ENCODE assay signal across 1 cellular context in genomic region chr1:223081181-223081994, GRCh38.
TF ChIP-seq lines count a peak whose summit lies in the region.

No MANE protein-coding gene starts in this region.

TF ChIP-seq in HEK293, 187 proteins besides CTCF, POLR2A, EP300 and RAD21 (continued from another document and continues in another):
- peak; percentile 93 for TF ChIP-seq ZXDB (tag by site-specific recombination; IDR thresholded peaks at IDR 0.05)
- TF ChIP-seq ZNF155 (tag by site-specific recombination; IDR thresholded peaks at IDR 0.05) = no peak
- no peak for TF ChIP-seq YY2 (tag by site-specific recombination; IDR thresholded peaks at IDR 0.05)
- TF ChIP-seq ZNF426 (tag by site-specific recombination; IDR thresholded peaks at IDR 0.05) = no peak
- peak; percentile 67 for TF ChIP-seq ZIC2 (tag by site-specific recombination; IDR thresholded peaks at IDR 0.05)
- no peak for TF ChIP-seq ZNF311 (tag by site-specific recombination; IDR thresholded peaks at IDR 0.05; ENCODE audit: borderline replicate concordance)
- no peak for TF ChIP-seq ZBTB7A (tag by site-specific recombination; IDR thresholded peaks at IDR 0.05; ENCODE audit: low read depth)
- peak; percentile 51; the same call in 1 of the 2 replicates for TF ChIP-seq ZNF391 (tag by site-specific recombination; IDR thresholded peaks at IDR 0.05; ENCODE audit: borderline replicate concordance, low read depth)
- TF ChIP-seq PATZ1 (tag by site-specific recombination; IDR thresholded peaks at IDR 0.05) = peak; percentile 89
- no peak; the same call in 1 of the 2 replicates for TF ChIP-seq ZNF623 (tag by site-specific recombination; IDR thresholded peaks at IDR 0.05)
- TF ChIP-seq KLF16 (tag by site-specific recombination; IDR thresholded peaks at IDR 0.05) = 0 out of 2 replicates have a peak, but pooled peaks have one; percentile 46
- no peak for TF ChIP-seq ZNF670 (tag by site-specific recombination; IDR thresholded peaks at IDR 0.05; ENCODE audit: low read depth)
- TF ChIP-seq IKZF3 (tag by site-specific recombination; IDR thresholded peaks at IDR 0.05) = peak; percentile 99
- peak; percentile 86 for TF ChIP-seq KLF10 (tag by site-specific recombination; IDR thresholded peaks at IDR 0.05)
- TF ChIP-seq ZNF214 (tag by site-specific recombination; IDR thresholded peaks at IDR 0.05; ENCODE audit: borderline replicate concordance) = no peak
- TF ChIP-seq ZFP37 (tag by site-specific recombination; IDR thresholded peaks at IDR 0.05) = peak; percentile 98
- peak; percentile 88 for TF ChIP-seq ZNF324 (tag by site-specific recombination; IDR thresholded peaks at IDR 0.05)
- TF ChIP-seq ZNF19 (tag by site-specific recombination; IDR thresholded peaks at IDR 0.05; ENCODE audit: low read depth) = no peak
- TF ChIP-seq ZNF704 (tag by site-specific recombination; IDR thresholded peaks at IDR 0.05) = no peak
- peak; percentile 94 for TF ChIP-seq ZNF335 (tag by site-specific recombination; conservative IDR thresholded peaks at IDR 0.05)
- TF ChIP-seq WT1 (tag by site-specific recombination; IDR thresholded peaks at IDR 0.05) = peak; percentile 98
- no peak for TF ChIP-seq ZSCAN16 (tag by site-specific recombination; IDR thresholded peaks at IDR 0.05)
- TF ChIP-seq HOXA7 (CRISPR knock-in tag; IDR thresholded peaks at IDR 0.05; ENCODE audit: borderline replicate concordance) = no peak
- TF ChIP-seq ZFP3 (tag by site-specific recombination; IDR thresholded peaks at IDR 0.05; ENCODE audit: low read depth) = no peak
- TF ChIP-seq YY1 (tag by site-specific recombination; IDR thresholded peaks at IDR 0.05) = no peak
- TF ChIP-seq ZNF202 (tag by site-specific recombination; IDR thresholded peaks at IDR 0.05; ENCODE audit: borderline replicate concordance) = no peak
- no peak for TF ChIP-seq ZNF529 (tag by site-specific recombination; IDR thresholded peaks at IDR 0.05; ENCODE audit: insufficient replicate concordance)
- no peak for TF ChIP-seq ZNF354C (tag by site-specific recombination; IDR thresholded peaks at IDR 0.05; ENCODE audit: borderline replicate concordance, low read depth)
- no peak for TF ChIP-seq ZNF433 (tag by site-specific recombination; IDR thresholded peaks at IDR 0.05; ENCODE audit: low read depth)
- no peak for TF ChIP-seq PRDM4 (tag by site-specific recombination; IDR thresholded peaks at IDR 0.05)
- TF ChIP-seq ZNF837 (tag by site-specific recombination; IDR thresholded peaks at IDR 0.05) = no peak
- peak; percentile 99 for TF ChIP-seq ZNF561 (tag by site-specific recombination; IDR thresholded peaks at IDR 0.05; ENCODE audit: borderline replicate concordance)
- TF ChIP-seq KLF9 (tag by site-specific recombination; IDR thresholded peaks at IDR 0.05; ENCODE audit: low read depth) = no peak
- TF ChIP-seq ZNF645 (tag by site-specific recombination; IDR thresholded peaks at IDR 0.05) = no peak
- TF ChIP-seq ZBTB11 (tag by site-specific recombination; conservative IDR thresholded peaks at IDR 0.05; ENCODE audit: low read depth) = no peak
- TF ChIP-seq FEZF1 (tag by site-specific recombination; IDR thresholded peaks at IDR 0.05) = peak; percentile 18; the same call in 1 of the 2 replicates
- TF ChIP-seq ZNF148 (tag by site-specific recombination; IDR thresholded peaks at IDR 0.05; ENCODE audit: borderline replicate concordance) = no peak
- peak; percentile 49 for TF ChIP-seq SP3 (tag by site-specific recombination; IDR thresholded peaks at IDR 0.05)
- TF ChIP-seq ZNF600 (tag by site-specific recombination; IDR thresholded peaks at IDR 0.05) = peak; percentile 96
- TF ChIP-seq ZNF366 (tag by site-specific recombination; conservative IDR thresholded peaks at IDR 0.05) = peak; percentile 79
- peak; percentile 48; the same call in 1 of the 2 replicates for TF ChIP-seq MZF1 (tag by site-specific recombination; IDR thresholded peaks at IDR 0.05; ENCODE audit: borderline replicate concordance)
- no peak for TF ChIP-seq ZNF707 (tag by site-specific recombination; IDR thresholded peaks at IDR 0.05)
- peak; percentile 99 for TF ChIP-seq ZBTB6 (tag by site-specific recombination; IDR thresholded peaks at IDR 0.05)
- no peak for TF ChIP-seq OVOL3 (tag by site-specific recombination; IDR thresholded peaks at IDR 0.05)
- TF ChIP-seq ZNF423 (tag by site-specific recombination; IDR thresholded peaks at IDR 0.05) = peak; percentile 78
- peak; percentile 81 for TF ChIP-seq PRDM10 (tag by site-specific recombination; IDR thresholded peaks at IDR 0.05)
- no peak for TF ChIP-seq SETDB1 (IDR thresholded peaks at IDR 0.05; ENCODE audit: insufficient read length, low read length)
- no peak for TF ChIP-seq ZNF146 (tag by site-specific recombination; IDR thresholded peaks at IDR 0.05)
- TF ChIP-seq BCL11B (tag by site-specific recombination; IDR thresholded peaks at IDR 0.05; ENCODE audit: low read depth) = peak; percentile 75; the same call in 1 of the 2 replicates
- no peak for TF ChIP-seq ZNF157 (tag by site-specific recombination; IDR thresholded peaks at IDR 0.05)
- TF ChIP-seq ZSCAN23 (tag by site-specific recombination; IDR thresholded peaks at IDR 0.05) = no peak
